In genomic region chr15:30649952-30650929, GRCh38 we compare ENCODE assay signal across 9 cellular contexts. TPM values are rescaled to one million over a fixed set of nuclear protein-coding genes. Genes with fewer than 3 reads are reported as not detected.
A peak's percentile ranks its signal among the peaks of the same experiment; 100 is the strongest.
DNase-seq lines count a peak whose midpoint lies in the region; ATAC-seq, FAIRE-seq and TF ChIP-seq lines count a peak whose summit lies in the region.
"Had no signal": no experiment of that assay in that cellular context is flagged by ENCODE, and none has a peak within 500 bp of the region (broad histone marks: within the 10 kb centered on the region; RNA-seq: fewer than 3 reads in every experiment).

No MANE protein-coding gene starts in this region.

- H3K4me3 Mint-ChIP-seq in endothelial cell (ENCODE audit: unreplicated experiment), result no peak overlapping the region

- H3K27ac Mint-ChIP-seq in endothelial cell (ENCODE audit: unreplicated experiment), result peak overlapping the region; percentile 62

- no peak for TF ChIP-seq POLR2A in GM12892 (IDR thresholded peaks at IDR 0.05; ENCODE audit: low read depth, low read length)

- peaks cover 18% of the 10 kb centered on the region for H3K4me1 Mint-ChIP-seq in endothelial cell (ENCODE audit: unreplicated experiment)

- no peaks in the 10 kb centered on the region for H3K36me3 Mint-ChIP-seq in endothelial cell (ENCODE audit: low read depth, unreplicated experiment)

- ATAC-seq in GM21515 (IDR thresholded peaks at IDR 0.05; ENCODE audit: unreplicated experiment) (peak; percentile 91), HG03469 (IDR thresholded peaks at IDR 0.05; ENCODE audit: unreplicated experiment) (peak; percentile 98), omental fat pad (ENCODE audit: low FRiP score) (no peak)

- H3K27me3 Mint-ChIP-seq in endothelial cell (ENCODE audit: unreplicated experiment), result no peaks in the 10 kb centered on the region

- no peak for FAIRE-seq in GM12892 (lab: Jason Lieb, UNC)
- FAIRE-seq: endometrium had no signal

- DNase-seq in GM12892 (ENCODE audit: insufficient read length) (peak; percentile 16), endothelial cell (ENCODE audit: low spot score) (no peak), omental fat pad (ENCODE audit: low spot score) (no peak), NCI-H146 (lab: John Stamatoyannopoulos, UW) (no peak), NCI-H187 (lab: John Stamatoyannopoulos, UW) (no peak), HT-29 (ENCODE audit: low spot score) (no peak)

- H3K9me3 Mint-ChIP-seq in endothelial cell (ENCODE audit: unreplicated experiment), result no peaks in the 10 kb centered on the region

- TF ChIP-seq CTCF in endothelial cell (IDR thresholded peaks at IDR 0.05; ENCODE audit: unreplicated experiment), result no peak
- no peak for TF ChIP-seq CTCF in omental fat pad (IDR thresholded peaks at IDR 0.05)

RNA-seq across cellular contexts. Expression of gene GOLGA8H, which starts 46.4 kb away (rescaled TPM):
- polyA plus RNA-seq in GM12892 (2012; ENCODE audit: missing spikeins), result not detected
- total RNA-seq in endothelial cell (ENCODE audit: unreplicated experiment) (0.59 TPM), omental fat pad (1 to 10 TPM in 3 of 4 donors, not detected in 1; 1.2 to 8.9 (median 2.2) TPM)
- not detected in 2 replicates for total RNA-seq in HT-29 (2014; rRNA removed; shearing (Covaris generic))
